In genomic region chr1:193111641-193112090, GRCh38 we compare ENCODE assay signal across 1 cellular context.
TF ChIP-seq lines count a peak whose summit lies in the region.

No MANE protein-coding gene starts in this region.

TF ChIP-seq in HepG2, 621 proteins besides CTCF, POLR2A, EP300 and RAD21 (continued from another document and continues in another):
- TF ChIP-seq, protein P1, sequence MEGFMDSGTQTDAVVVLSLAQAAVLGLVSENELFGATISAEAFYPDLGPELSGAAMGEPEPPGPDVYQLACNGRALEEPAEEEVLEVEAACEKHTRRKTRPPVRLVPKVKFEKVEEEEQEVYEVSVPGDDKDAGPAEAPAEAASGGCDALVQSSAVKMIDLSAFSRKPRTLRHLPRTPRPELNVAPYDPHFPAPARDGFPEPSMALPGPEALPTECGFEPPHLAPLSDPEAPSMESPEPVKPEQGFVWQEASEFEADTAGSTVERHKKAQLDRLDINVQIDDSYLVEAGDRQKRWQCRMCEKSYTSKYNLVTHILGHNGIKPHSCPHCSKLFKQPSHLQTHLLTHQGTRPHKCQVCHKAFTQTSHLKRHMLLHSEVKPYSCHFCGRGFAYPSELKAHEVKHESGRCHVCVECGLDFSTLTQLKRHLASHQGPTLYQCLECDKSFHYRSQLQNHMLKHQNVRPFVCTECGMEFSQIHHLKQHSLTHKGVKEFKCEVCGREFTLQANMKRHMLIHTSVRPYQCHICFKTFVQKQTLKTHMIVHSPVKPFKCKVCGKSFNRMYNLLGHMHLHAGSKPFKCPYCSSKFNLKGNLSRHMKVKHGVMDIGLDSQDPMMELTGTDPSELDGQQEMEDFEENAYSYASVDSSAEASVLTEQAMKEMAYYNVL (CRISPR knock-in tag; IDR thresholded peaks at IDR 0.05; ENCODE audit: borderline replicate concordance): 0 out of 2 replicates have a peak, but pooled peaks have one; percentile 3
- TF ChIP-seq, protein P2, sequence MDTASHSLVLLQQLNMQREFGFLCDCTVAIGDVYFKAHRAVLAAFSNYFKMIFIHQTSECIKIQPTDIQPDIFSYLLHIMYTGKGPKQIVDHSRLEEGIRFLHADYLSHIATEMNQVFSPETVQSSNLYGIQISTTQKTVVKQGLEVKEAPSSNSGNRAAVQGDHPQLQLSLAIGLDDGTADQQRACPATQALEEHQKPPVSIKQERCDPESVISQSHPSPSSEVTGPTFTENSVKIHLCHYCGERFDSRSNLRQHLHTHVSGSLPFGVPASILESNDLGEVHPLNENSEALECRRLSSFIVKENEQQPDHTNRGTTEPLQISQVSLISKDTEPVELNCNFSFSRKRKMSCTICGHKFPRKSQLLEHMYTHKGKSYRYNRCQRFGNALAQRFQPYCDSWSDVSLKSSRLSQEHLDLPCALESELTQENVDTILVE (CRISPR knock-in tag; IDR thresholded peaks at IDR 0.05): no peak
- TF ChIP-seq, protein P3, sequence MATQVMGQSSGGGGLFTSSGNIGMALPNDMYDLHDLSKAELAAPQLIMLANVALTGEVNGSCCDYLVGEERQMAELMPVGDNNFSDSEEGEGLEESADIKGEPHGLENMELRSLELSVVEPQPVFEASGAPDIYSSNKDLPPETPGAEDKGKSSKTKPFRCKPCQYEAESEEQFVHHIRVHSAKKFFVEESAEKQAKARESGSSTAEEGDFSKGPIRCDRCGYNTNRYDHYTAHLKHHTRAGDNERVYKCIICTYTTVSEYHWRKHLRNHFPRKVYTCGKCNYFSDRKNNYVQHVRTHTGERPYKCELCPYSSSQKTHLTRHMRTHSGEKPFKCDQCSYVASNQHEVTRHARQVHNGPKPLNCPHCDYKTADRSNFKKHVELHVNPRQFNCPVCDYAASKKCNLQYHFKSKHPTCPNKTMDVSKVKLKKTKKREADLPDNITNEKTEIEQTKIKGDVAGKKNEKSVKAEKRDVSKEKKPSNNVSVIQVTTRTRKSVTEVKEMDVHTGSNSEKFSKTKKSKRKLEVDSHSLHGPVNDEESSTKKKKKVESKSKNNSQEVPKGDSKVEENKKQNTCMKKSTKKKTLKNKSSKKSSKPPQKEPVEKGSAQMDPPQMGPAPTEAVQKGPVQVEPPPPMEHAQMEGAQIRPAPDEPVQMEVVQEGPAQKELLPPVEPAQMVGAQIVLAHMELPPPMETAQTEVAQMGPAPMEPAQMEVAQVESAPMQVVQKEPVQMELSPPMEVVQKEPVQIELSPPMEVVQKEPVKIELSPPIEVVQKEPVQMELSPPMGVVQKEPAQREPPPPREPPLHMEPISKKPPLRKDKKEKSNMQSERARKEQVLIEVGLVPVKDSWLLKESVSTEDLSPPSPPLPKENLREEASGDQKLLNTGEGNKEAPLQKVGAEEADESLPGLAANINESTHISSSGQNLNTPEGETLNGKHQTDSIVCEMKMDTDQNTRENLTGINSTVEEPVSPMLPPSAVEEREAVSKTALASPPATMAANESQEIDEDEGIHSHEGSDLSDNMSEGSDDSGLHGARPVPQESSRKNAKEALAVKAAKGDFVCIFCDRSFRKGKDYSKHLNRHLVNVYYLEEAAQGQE (IDR thresholded peaks at IDR 0.05; ENCODE audit: borderline replicate concordance in 1 of 2, low read depth in 1 of 2, low read length in 2 of 2): no peak
- TF ChIP-seq RBM22 (optimal IDR thresholded peaks at IDR 0.05; ENCODE audit: low read length): no peak
- no peak for TF ChIP-seq ZNF451 (CRISPR knock-in tag; IDR thresholded peaks at IDR 0.05)
- TF ChIP-seq, protein P4, sequence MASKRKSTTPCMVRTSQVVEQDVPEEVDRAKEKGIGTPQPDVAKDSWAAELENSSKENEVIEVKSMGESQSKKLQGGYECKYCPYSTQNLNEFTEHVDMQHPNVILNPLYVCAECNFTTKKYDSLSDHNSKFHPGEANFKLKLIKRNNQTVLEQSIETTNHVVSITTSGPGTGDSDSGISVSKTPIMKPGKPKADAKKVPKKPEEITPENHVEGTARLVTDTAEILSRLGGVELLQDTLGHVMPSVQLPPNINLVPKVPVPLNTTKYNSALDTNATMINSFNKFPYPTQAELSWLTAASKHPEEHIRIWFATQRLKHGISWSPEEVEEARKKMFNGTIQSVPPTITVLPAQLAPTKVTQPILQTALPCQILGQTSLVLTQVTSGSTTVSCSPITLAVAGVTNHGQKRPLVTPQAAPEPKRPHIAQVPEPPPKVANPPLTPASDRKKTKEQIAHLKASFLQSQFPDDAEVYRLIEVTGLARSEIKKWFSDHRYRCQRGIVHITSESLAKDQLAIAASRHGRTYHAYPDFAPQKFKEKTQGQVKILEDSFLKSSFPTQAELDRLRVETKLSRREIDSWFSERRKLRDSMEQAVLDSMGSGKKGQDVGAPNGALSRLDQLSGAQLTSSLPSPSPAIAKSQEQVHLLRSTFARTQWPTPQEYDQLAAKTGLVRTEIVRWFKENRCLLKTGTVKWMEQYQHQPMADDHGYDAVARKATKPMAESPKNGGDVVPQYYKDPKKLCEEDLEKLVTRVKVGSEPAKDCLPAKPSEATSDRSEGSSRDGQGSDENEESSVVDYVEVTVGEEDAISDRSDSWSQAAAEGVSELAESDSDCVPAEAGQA (IDR thresholded peaks at IDR 0.05; ENCODE audit: low read depth): no peak
- TF ChIP-seq, protein P4 (CRISPR knock-in tag; IDR thresholded peaks at IDR 0.05; ENCODE audit: borderline replicate concordance): no peak
- peak; percentile 48; the same call in 1 of the 2 replicates for TF ChIP-seq NCOA2 (CRISPR knock-in tag; IDR thresholded peaks at IDR 0.05)
- TF ChIP-seq ATF7-NPFF (CRISPR knock-in tag; IDR thresholded peaks at IDR 0.05; ENCODE audit: low read depth): no peak
- TF ChIP-seq NR2C2 (CRISPR knock-in tag; IDR thresholded peaks at IDR 0.05; ENCODE audit: borderline replicate concordance): no peak
- no peak for TF ChIP-seq REPIN1 (CRISPR knock-in tag; IDR thresholded peaks at IDR 0.05; ENCODE audit: borderline replicate concordance, low read depth)
- no peak for TF ChIP-seq ZSCAN21 (CRISPR knock-in tag; IDR thresholded peaks at IDR 0.05; ENCODE audit: borderline replicate concordance)
- TF ChIP-seq ZNF879 (CRISPR knock-in tag; IDR thresholded peaks at IDR 0.05): no peak
- peak; percentile 42; the same call in 1 of the 2 replicates for TF ChIP-seq RARA (CRISPR knock-in tag; IDR thresholded peaks at IDR 0.05)
- peak; percentile 44 for TF ChIP-seq FOXO1 (CRISPR knock-in tag; IDR thresholded peaks at IDR 0.05)
- TF ChIP-seq SRSF1 (optimal IDR thresholded peaks at IDR 0.05; ENCODE audit: low read depth, low read length): no peak
- no peak for TF ChIP-seq ZNF780A (CRISPR knock-in tag; IDR thresholded peaks at IDR 0.05)
- no peak for TF ChIP-seq DRAP1 (CRISPR knock-in tag; IDR thresholded peaks at IDR 0.05)
- no peak for TF ChIP-seq FOXO4 (CRISPR knock-in tag; conservative IDR thresholded peaks at IDR 0.05)
- TF ChIP-seq ZNF230 (CRISPR knock-in tag; IDR thresholded peaks at IDR 0.05): no peak
- TF ChIP-seq MXD3 (CRISPR knock-in tag; IDR thresholded peaks at IDR 0.05): no peak
- TF ChIP-seq JARID2 (CRISPR knock-in tag; IDR thresholded peaks at IDR 0.05; ENCODE audit: insufficient replicate concordance): no peak
- TF ChIP-seq ZNF709 (CRISPR knock-in tag; IDR thresholded peaks at IDR 0.05): no peak
- no peak for TF ChIP-seq STAT6 (CRISPR knock-in tag; IDR thresholded peaks at IDR 0.05; ENCODE audit: borderline replicate concordance)
- TF ChIP-seq, protein P5, sequence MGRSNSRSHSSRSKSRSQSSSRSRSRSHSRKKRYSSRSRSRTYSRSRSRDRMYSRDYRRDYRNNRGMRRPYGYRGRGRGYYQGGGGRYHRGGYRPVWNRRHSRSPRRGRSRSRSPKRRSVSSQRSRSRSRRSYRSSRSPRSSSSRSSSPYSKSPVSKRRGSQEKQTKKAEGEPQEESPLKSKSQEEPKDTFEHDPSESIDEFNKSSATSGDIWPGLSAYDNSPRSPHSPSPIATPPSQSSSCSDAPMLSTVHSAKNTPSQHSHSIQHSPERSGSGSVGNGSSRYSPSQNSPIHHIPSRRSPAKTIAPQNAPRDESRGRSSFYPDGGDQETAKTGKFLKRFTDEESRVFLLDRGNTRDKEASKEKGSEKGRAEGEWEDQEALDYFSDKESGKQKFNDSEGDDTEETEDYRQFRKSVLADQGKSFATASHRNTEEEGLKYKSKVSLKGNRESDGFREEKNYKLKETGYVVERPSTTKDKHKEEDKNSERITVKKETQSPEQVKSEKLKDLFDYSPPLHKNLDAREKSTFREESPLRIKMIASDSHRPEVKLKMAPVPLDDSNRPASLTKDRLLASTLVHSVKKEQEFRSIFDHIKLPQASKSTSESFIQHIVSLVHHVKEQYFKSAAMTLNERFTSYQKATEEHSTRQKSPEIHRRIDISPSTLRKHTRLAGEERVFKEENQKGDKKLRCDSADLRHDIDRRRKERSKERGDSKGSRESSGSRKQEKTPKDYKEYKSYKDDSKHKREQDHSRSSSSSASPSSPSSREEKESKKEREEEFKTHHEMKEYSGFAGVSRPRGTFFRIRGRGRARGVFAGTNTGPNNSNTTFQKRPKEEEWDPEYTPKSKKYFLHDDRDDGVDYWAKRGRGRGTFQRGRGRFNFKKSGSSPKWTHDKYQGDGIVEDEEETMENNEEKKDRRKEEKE (IDR thresholded peaks at IDR 0.05): no peak
- no peak for TF ChIP-seq CREB1 (IDR thresholded peaks at IDR 0.05)
- no peak for TF ChIP-seq CREB1 (CRISPR knock-in tag; IDR thresholded peaks at IDR 0.05)
- no peak for TF ChIP-seq ZKSCAN5 (CRISPR knock-in tag; IDR thresholded peaks at IDR 0.05)
- TF ChIP-seq CBX5 (CRISPR knock-in tag; IDR thresholded peaks at IDR 0.05; ENCODE audit: borderline replicate concordance): 0 out of 2 replicates have a peak, but pooled peaks have one; percentile 23
- TF ChIP-seq KLF6 (CRISPR knock-in tag; IDR thresholded peaks at IDR 0.05): no peak
- TF ChIP-seq AGO1 (IDR thresholded peaks at IDR 0.05; ENCODE audit: low read depth, low read length, poor library complexity, severe bottlenecking): no peak
